In genomic region chr6:63899550-63899949, GRCh38 we compare ENCODE assay signal across 1 cellular context.
TF ChIP-seq lines count a peak whose summit lies in the region.

No MANE protein-coding gene starts in this region.

TF ChIP-seq in GM23338, 12 proteins besides CTCF, POLR2A, EP300 and RAD21 (continued from another document):
- TF ChIP-seq EZH2phosphoT487 (IDR thresholded peaks at IDR 0.05; ENCODE audit: unreplicated experiment) (no peak), JUNB (IDR thresholded peaks at IDR 0.05; ENCODE audit: unreplicated experiment) (no peak), ZNF331 (CRISPR knock-in tag; IDR thresholded peaks at IDR 0.05; ENCODE audit: low read depth) (no peak), EZH2 (IDR thresholded peaks at IDR 0.05; ENCODE audit: low read depth, unreplicated experiment) (no peak), STAT1 (IDR thresholded peaks at IDR 0.05; ENCODE audit: unreplicated experiment) (no peak), POLR2AphosphoS5 (IDR thresholded peaks at IDR 0.05; ENCODE audit: low read depth) (no peak), REST (IDR thresholded peaks at IDR 0.05; ENCODE audit: unreplicated experiment) (no peak)
TF ChIP-seq in GM23338: peak in this region for 0.
